ENCODE assay signal across 2 cellular contexts in genomic region chr17:4541328-4542002, GRCh38.
A peak's percentile ranks its signal among the peaks of the same experiment; 100 is the strongest.
TF ChIP-seq lines count a peak whose summit lies in the region.

No MANE protein-coding gene starts in this region.

TF ChIP-seq in HCT116, 20 proteins besides CTCF, POLR2A, EP300 and RAD21:
- TF ChIP-seq POLR2AphosphoS5 (IDR thresholded peaks at IDR 0.05; ENCODE audit: low read depth, low read length) (no peak), ZFX (IDR thresholded peaks at IDR 0.05) (no peak), ATF3 (IDR thresholded peaks at IDR 0.05) (no peak), SP1 (IDR thresholded peaks at IDR 0.05; ENCODE audit: low read depth) (no peak), EZH2phosphoT487 (IDR thresholded peaks at IDR 0.05; ENCODE audit: borderline replicate concordance) (no peak), MAX (IDR thresholded peaks at IDR 0.05) (no peak), ZNF274 (IDR thresholded peaks at IDR 0.05; ENCODE audit: low read depth, low read length) (no peak), EGR1 (IDR thresholded peaks at IDR 0.05; ENCODE audit: low read depth) (no peak), JUND (IDR thresholded peaks at IDR 0.05) (no peak), ELF1 (IDR thresholded peaks at IDR 0.05; ENCODE audit: borderline replicate concordance, low read depth) (no peak), SIN3A (IDR thresholded peaks at IDR 0.05; ENCODE audit: low read depth) (no peak), REST (IDR thresholded peaks at IDR 0.05; ENCODE audit: low read depth) (no peak)

TF ChIP-seq in K562, 482 proteins besides CTCF, POLR2A, EP300 and RAD21:
- TF ChIP-seq EZH2 (IDR thresholded peaks at IDR 0.05; ENCODE audit: borderline replicate concordance, low read depth, low read length) = no peak
- peak; percentile 22; the same call in 1 of the 2 replicates for TF ChIP-seq RBFOX2 (IDR thresholded peaks at IDR 0.05; ENCODE audit: low read depth, low read length)
TF ChIP-seq in K562: peak in this region for 1.
